17 cellular contexts compared by ENCODE assay signal in genomic region chr7:139896288-139896687, GRCh38.
A peak's percentile ranks its signal among the peaks of the same experiment; 100 is the strongest.
DNase-seq lines count a peak whose midpoint lies in the region; ATAC-seq and TF ChIP-seq lines count a peak whose summit lies in the region.
"Had no signal": no experiment of that assay in that cellular context is flagged by ENCODE, and none has a peak within 500 bp of the region (broad histone marks: within the 10 kb centered on the region; RNA-seq: fewer than 3 reads in every experiment).

No MANE protein-coding gene starts in this region.

- no peaks in the 10 kb centered on the region for H3K9me3 ChIP-seq in HEK293 (ENCODE audit: control insufficient read depth, insufficient read depth, low read depth, low read length)
- H3K9me3 ChIP-seq in esophagus muscularis mucosa = no peaks in the 10 kb centered on the region
- H3K9me3 ChIP-seq in WERI-Rb-1 (ENCODE audit: severe bottlenecking) = no peaks in the 10 kb centered on the region

- no peak overlapping the region for H3K4me3 ChIP-seq in HEK293 (ENCODE audit: low read depth, low read length)
- no peak overlapping the region for H3K4me3 ChIP-seq in esophagus muscularis mucosa
- no peak overlapping the region for H3K4me3 ChIP-seq in WERI-Rb-1 (ENCODE audit: low read depth, low read length)
- H3K4me3 ChIP-seq: BLaER1, GM23338 had no signal

- H3K4me1 Mint-ChIP-seq in activated T-helper 17 cell treated with anti-CD3 and anti-CD28 coated beads, Interleukin-2, amount 50 U/mL, for 72 hours = peaks cover 6% of the 10 kb centered on the region
- peaks cover 21% of the 10 kb centered on the region for H3K4me1 Mint-ChIP-seq in nephron
- H3K4me1 Mint-ChIP-seq: CD4-positive, alpha-beta memory T cell; GM23338 had no signal

- 92% methylated on average over 3 of the region's 3 CpGs for WGBS in esophagus muscularis mucosa

- H3K27ac ChIP-seq in HEK293 (ENCODE audit: extremely low read depth, low read depth, low read length) = no peak overlapping the region
- H3K27ac ChIP-seq in esophagus muscularis mucosa (replicated peaks in 1 of 4) = no peak overlapping the region
- H3K27ac ChIP-seq in WERI-Rb-1 = no peak overlapping the region
- H3K27ac ChIP-seq: BLaER1 had no signal

- H3K36me3 Mint-ChIP-seq in activated T-helper 17 cell treated with anti-CD3 and anti-CD28 coated beads, Interleukin-2, amount 50 U/mL, for 72 hours (ENCODE audit: low read depth) = no peaks in the 10 kb centered on the region
- H3K36me3 Mint-ChIP-seq in nephron (ENCODE audit: low read depth) = peaks cover 5% of the 10 kb centered on the region

- peak overlapping the region; percentile 39 for H3K27ac Mint-ChIP-seq in activated T-helper 17 cell treated with anti-CD3 and anti-CD28 coated beads, Interleukin-2, amount 50 U/mL, for 72 hours
- H3K27ac Mint-ChIP-seq in nephron = peak overlapping the region; percentile 22 to 97 (median 65)
- H3K27ac Mint-ChIP-seq: CD4-positive, alpha-beta memory T cell; GM23338; HFFc6 had no signal

- DNase-seq in esophagus muscularis mucosa (ENCODE audit: extremely low spot score) (peak; percentile 24), OCI-M2 (lab: John Stamatoyannopoulos, UW; ENCODE audit: unreplicated experiment) (no peak), WERI-Rb-1 (no peak), SHP77 (lab: John Stamatoyannopoulos, UW) (no peak)
- DNase-seq: 8988T; CD4-positive, alpha-beta memory T cell; DMS153; DMS79; GDM1; HCEC 1CT; HFFc6 had no signal

- no peaks in the 10 kb centered on the region for H3K36me3 ChIP-seq in HEK293 (ENCODE audit: control insufficient read depth in 2 of 2, insufficient read depth in 1 of 2, low read length in 2 of 2)
- H3K36me3 ChIP-seq in esophagus muscularis mucosa = no peaks in the 10 kb centered on the region
- H3K36me3 ChIP-seq in WERI-Rb-1 = no peaks in the 10 kb centered on the region
- H3K36me3 ChIP-seq: BLaER1 had no signal

- CTCF ChIA-PET in HEK293 (lab: Yijun Ruan, JAX) = no interaction called here

- TF ChIP-seq CTCF in HEK293 (tag by site-specific recombination; IDR thresholded peaks at IDR 0.05) (no peak), esophagus muscularis mucosa (IDR thresholded peaks at IDR 0.05) (no peak), nephron (IDR thresholded peaks at IDR 0.05; ENCODE audit: unreplicated experiment in 3 of 3) (no peak), WERI-Rb-1 (IDR thresholded peaks at IDR 0.05; ENCODE audit: low read depth, low read length) (no peak)

- ATAC-seq in activated T-helper 17 cell treated with anti-CD3 and anti-CD28 coated beads, Interleukin-2, amount 50 U/mL, for 72 hours (replicated peaks) = no peak
- ATAC-seq: GM23338 had no signal

- POLR2A ChIA-PET in HEK293 (lab: Yijun Ruan, JAX) = no interaction called here

- TF ChIP-seq EP300 in esophagus muscularis mucosa (IDR thresholded peaks at IDR 0.05) = no peak

- TF ChIP-seq POLR2A in esophagus muscularis mucosa (IDR thresholded peaks at IDR 0.05; ENCODE audit: low read depth) = no peak

- H3K9me3 Mint-ChIP-seq in activated T-helper 17 cell treated with anti-CD3 and anti-CD28 coated beads, Interleukin-2, amount 50 U/mL, for 72 hours = no peaks in the 10 kb centered on the region
- no peaks in the 10 kb centered on the region for H3K9me3 Mint-ChIP-seq in nephron
- H3K9me3 Mint-ChIP-seq: CD14-positive monocyte; CD4-positive, alpha-beta memory T cell; GM23338; HFFc6 had no signal

- no peaks in the 10 kb centered on the region for H3K4me1 ChIP-seq in HEK293 (ENCODE audit: control insufficient read depth, insufficient read depth, low read length)
- no peaks in the 10 kb centered on the region for H3K4me1 ChIP-seq in esophagus muscularis mucosa

- no peaks in the 10 kb centered on the region for H3K27me3 Mint-ChIP-seq in activated T-helper 17 cell treated with anti-CD3 and anti-CD28 coated beads, Interleukin-2, amount 50 U/mL, for 72 hours
- no peaks in the 10 kb centered on the region for H3K27me3 Mint-ChIP-seq in nephron (ENCODE audit: low read depth)
- H3K27me3 Mint-ChIP-seq: CD4-positive, alpha-beta memory T cell had no signal

- H3K4me3 Mint-ChIP-seq in activated T-helper 17 cell treated with anti-CD3 and anti-CD28 coated beads, Interleukin-2, amount 50 U/mL, for 72 hours = no peak overlapping the region
- H3K4me3 Mint-ChIP-seq in nephron = no peak overlapping the region
- H3K4me3 Mint-ChIP-seq: CD14-positive monocyte; CD4-positive, alpha-beta memory T cell; GM23338; HFFc6 had no signal

- intact Hi-C loops in esophagus muscularis mucosa (cut with DNase I) = no loop called here

- no peaks in the 10 kb centered on the region for H3K27me3 ChIP-seq in esophagus muscularis mucosa
- H3K27me3 ChIP-seq in WERI-Rb-1 (ENCODE audit: insufficient read depth, low read depth, severe bottlenecking) = no peaks in the 10 kb centered on the region
- H3K27me3 ChIP-seq: BLaER1 had no signal

TF ChIP-seq in HEK293, 187 proteins besides CTCF, POLR2A, EP300 and RAD21:
- peak; percentile 24; the same call in 1 of the 2 replicates for TF ChIP-seq ZIC2 (tag by site-specific recombination; IDR thresholded peaks at IDR 0.05)
- TF ChIP-seq ZBTB11 (tag by site-specific recombination; conservative IDR thresholded peaks at IDR 0.05; ENCODE audit: low read depth) = no peak
